Comparison of ENCODE assay signal across 17 cellular contexts in the genomic region with DNA sequence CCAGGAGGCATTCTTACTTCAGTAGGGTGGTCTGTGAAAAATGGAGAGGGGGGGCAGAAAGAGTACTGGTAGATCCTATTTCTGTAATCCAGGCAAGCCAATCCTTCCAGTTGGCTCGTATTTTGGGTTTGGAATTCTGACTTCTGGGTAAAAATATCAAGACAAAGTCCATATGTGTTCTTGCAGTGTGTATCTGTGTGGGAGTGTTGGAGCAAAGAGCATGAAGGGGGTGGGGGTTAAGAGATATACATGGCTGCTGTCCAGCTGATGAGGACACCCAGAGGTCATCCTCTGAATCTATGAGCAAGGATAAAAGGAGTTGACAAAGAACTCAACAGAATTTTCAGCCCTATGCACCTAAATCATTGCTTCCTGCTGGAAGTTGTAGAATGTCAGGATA.
"Had no signal": no experiment of that assay in that cellular context is flagged by ENCODE, and none has a peak within 500 bp of the region (broad histone marks: within the 10 kb centered on the region; RNA-seq: fewer than 3 reads in every experiment).

No MANE protein-coding gene starts in this region.

- ATAC-seq: esophagus mucosa, gastrocnemius medialis, heart right ventricle, left lung, lower lobe of right lung had no signal

- H3K4me1 ChIP-seq: gastrocnemius medialis, heart right ventricle, left lung, lower lobe of right lung, sigmoid colon had no signal

- DNase-seq: effector memory CD4-positive, alpha-beta T cell; gastrocnemius medialis; heart right ventricle; hypothalamus; kidney glomerular epithelial cell; left lung; lower lobe of right lung; midbrain; nephron progenitor cell; posterior cingulate gyrus; sigmoid colon; stimulated activated naive CD4-positive, alpha-beta T cell treated with Interleukin-2 at 50 U/mL for 16 hours; trophoblast cell had no signal

- H3K36me3 Mint-ChIP-seq: memory B cell had no signal

- H3K27ac Mint-ChIP-seq: memory B cell, nephron progenitor cell had no signal

- H3K4me3 ChIP-seq: gastrocnemius medialis, heart right ventricle, left lung, lower lobe of right lung, sigmoid colon, skin epidermis had no signal

- H3K9me3 ChIP-seq: gastrocnemius medialis, left lung, lower lobe of right lung, neutrophil, sigmoid colon had no signal

- H3K27ac ChIP-seq: gastrocnemius medialis, heart right ventricle, left lung, lower lobe of right lung, neutrophil, sigmoid colon, skin epidermis had no signal

- H3K4me1 Mint-ChIP-seq: memory B cell had no signal

- H3K4me3 Mint-ChIP-seq: memory B cell, nephron progenitor cell had no signal

- H3K9me3 Mint-ChIP-seq: nephron progenitor cell had no signal

- H3K36me3 ChIP-seq: gastrocnemius medialis, heart right ventricle, left lung, lower lobe of right lung, neutrophil, sigmoid colon had no signal

- H3K27me3 Mint-ChIP-seq: memory B cell had no signal

- H3K27me3 ChIP-seq: gastrocnemius medialis, heart right ventricle, left lung, neutrophil, sigmoid colon had no signal
